In genomic region chr6:31005249-31006020, GRCh38 we compare ENCODE assay signal across 24 cellular contexts. TPM values are rescaled to one million over a fixed set of nuclear protein-coding genes. Genes with fewer than 3 reads are reported as not detected.
DNase-seq lines count a peak whose midpoint lies in the region; ATAC-seq and TF ChIP-seq lines count a peak whose summit lies in the region.
"Had no signal": no experiment of that assay in that cellular context is flagged by ENCODE, and none has a peak within 500 bp of the region (broad histone marks: within the 10 kb centered on the region; RNA-seq: fewer than 3 reads in every experiment).

No MANE protein-coding gene starts in this region.

- H3K4me1 ChIP-seq in breast epithelium (no peaks in the 10 kb centered on the region), lower lobe of right lung (peaks cover 8% of the 10 kb centered on the region), upper lobe of right lung (no peaks in the 10 kb centered on the region)
- H3K4me1 ChIP-seq: tibial nerve had no signal

- H3K9me3 ChIP-seq in breast epithelium = no peaks in the 10 kb centered on the region
- H3K9me3 ChIP-seq in lower lobe of right lung = no peaks in the 10 kb centered on the region
- no peaks in the 10 kb centered on the region for H3K9me3 ChIP-seq in upper lobe of right lung
- H3K9me3 ChIP-seq: neutrophil, SK-N-SH, tibial nerve had no signal

- no peaks in the 10 kb centered on the region for H3K9me3 Mint-ChIP-seq in MCF 10A (ENCODE audit: unreplicated experiment)
- H3K9me3 Mint-ChIP-seq in activated naive CD8-positive, alpha-beta T cell treated with anti-CD3 and anti-CD28 coated beads, Interleukin-2, amount 50 U/mL, for 24 hours = no peaks in the 10 kb centered on the region
- H3K9me3 Mint-ChIP-seq: activated naive CD4-positive, alpha-beta T cell treated with anti-CD3 and anti-CD28 coated beads, Interleukin-2, amount 50 U/mL, for 72 hours; activated T-helper 1 cell treated with anti-CD3 and anti-CD28 coated beads, Interleukin-12 subunit alpha, Interleukin-12 subunit beta, Interleukin-2, Interleukin-4 antibody, amounts not matched to agents 30 ng/mL and 10 ng/mL and 1 ng/mL, durations not matched to agents 14 hours and 24 hours and 36 hours; stimulated activated naive CD8-positive, alpha-beta T cell treated with anti-CD3 and anti-CD28 coated beads, Interleukin-15, amount 100 ng/mL, for 72 hours; T-helper 2 cell treated with Interferon-gamma antibody and Interleukin-4, amounts not matched to agents 5 μg/mL and 100 μg/mL, for 36 hours had no signal

- no peak overlapping the region for H3K27ac Mint-ChIP-seq in MCF 10A (ENCODE audit: low read depth, unreplicated experiment)
- H3K27ac Mint-ChIP-seq in activated naive CD8-positive, alpha-beta T cell treated with anti-CD3 and anti-CD28 coated beads, Interleukin-2, amount 50 U/mL, for 24 hours = no peak overlapping the region
- H3K27ac Mint-ChIP-seq: activated naive CD4-positive, alpha-beta T cell treated with anti-CD3 and anti-CD28 coated beads, Interleukin-2, amount 50 U/mL, for 72 hours; activated T-helper 1 cell treated with anti-CD3 and anti-CD28 coated beads, Interleukin-12 subunit alpha, Interleukin-12 subunit beta, Interleukin-2, Interleukin-4 antibody, amounts not matched to agents 30 ng/mL and 10 ng/mL and 1 ng/mL, durations not matched to agents 14 hours and 24 hours and 36 hours; stimulated activated naive CD8-positive, alpha-beta T cell treated with anti-CD3 and anti-CD28 coated beads, Interleukin-15, amount 100 ng/mL, for 72 hours; T-helper 2 cell treated with Interferon-gamma antibody and Interleukin-4, amounts not matched to agents 5 μg/mL and 100 μg/mL, for 36 hours had no signal

- no TSS peak for BruUV-seq in MCF 10A (replicated peaks; lab: Mats Ljungman, UMichigan)

- H3K27ac ChIP-seq in breast epithelium = no peak overlapping the region
- H3K27ac ChIP-seq in lower lobe of right lung = peak overlapping the region; percentile 53
- H3K27ac ChIP-seq in upper lobe of right lung = peak overlapping the region; percentile 43
- H3K27ac ChIP-seq: neutrophil, tibial nerve, WERI-Rb-1 had no signal

- CTCF ChIA-PET in MCF 10A (lab: Yijun Ruan, JAX) = interaction anchor here (0.6 to 1.0 kb wide), 4 partner anchors 63 to 187 kb away, joined by 3 to 4 read pairs (median 4); no protein-coding TSS in a partner anchor

- H3K36me3 Mint-ChIP-seq in MCF 10A (ENCODE audit: insufficient read depth, unreplicated experiment) = no peaks in the 10 kb centered on the region
- no peaks in the 10 kb centered on the region for H3K36me3 Mint-ChIP-seq in activated naive CD8-positive, alpha-beta T cell treated with anti-CD3 and anti-CD28 coated beads, Interleukin-2, amount 50 U/mL, for 24 hours (ENCODE audit: low read depth)

- H3K27me3 Mint-ChIP-seq in MCF 10A (ENCODE audit: insufficient read depth, unreplicated experiment) = no peaks in the 10 kb centered on the region
- peaks cover 12% of the 10 kb centered on the region for H3K27me3 Mint-ChIP-seq in activated naive CD8-positive, alpha-beta T cell treated with anti-CD3 and anti-CD28 coated beads, Interleukin-2, amount 50 U/mL, for 24 hours
- H3K27me3 Mint-ChIP-seq: stimulated activated naive CD8-positive, alpha-beta T cell treated with anti-CD3 and anti-CD28 coated beads, Interleukin-15, amount 100 ng/mL, for 72 hours had no signal

- POLR2A ChIA-PET in MCF 10A (lab: Yijun Ruan, JAX) = interaction anchor here (0.6 to 2.8 kb wide), 6 partner anchors 30 to 367 kb away, joined by 3 to 6 read pairs (median 4); no protein-coding TSS in a partner anchor

- no peak for TF ChIP-seq POLR2A in breast epithelium (IDR thresholded peaks at IDR 0.05)

- H3K27me3 ChIP-seq in breast epithelium (no peaks in the 10 kb centered on the region), lower lobe of right lung (ENCODE audit: low read depth) (no peaks in the 10 kb centered on the region), upper lobe of right lung (no peaks in the 10 kb centered on the region)
- H3K27me3 ChIP-seq: tibial nerve had no signal

- H3K4me3 ChIP-seq in breast epithelium (no peak overlapping the region), fibroblast of pulmonary artery (replicated peaks; ENCODE audit: low read depth, low read length) (no peak overlapping the region), lower lobe of right lung (no peak overlapping the region), upper lobe of right lung (no peak overlapping the region)
- H3K4me3 ChIP-seq: tibial nerve had no signal

- H3K4me3 Mint-ChIP-seq in MCF 10A (ENCODE audit: unreplicated experiment) = no peak overlapping the region
- H3K4me3 Mint-ChIP-seq in activated naive CD8-positive, alpha-beta T cell treated with anti-CD3 and anti-CD28 coated beads, Interleukin-2, amount 50 U/mL, for 24 hours = no peak overlapping the region
- H3K4me3 Mint-ChIP-seq: activated T-helper 1 cell treated with anti-CD3 and anti-CD28 coated beads, Interleukin-12 subunit alpha, Interleukin-12 subunit beta, Interleukin-2, Interleukin-4 antibody, amounts not matched to agents 30 ng/mL and 10 ng/mL and 1 ng/mL, durations not matched to agents 14 hours and 24 hours and 36 hours; stimulated activated naive CD8-positive, alpha-beta T cell treated with anti-CD3 and anti-CD28 coated beads, Interleukin-15, amount 100 ng/mL, for 72 hours; T-helper 2 cell treated with Interferon-gamma antibody and Interleukin-4, amounts not matched to agents 5 μg/mL and 100 μg/mL, for 36 hours had no signal

- TF ChIP-seq CTCF in MCF 10A (IDR thresholded peaks at IDR 0.05; ENCODE audit: unreplicated experiment) (no peak), breast epithelium (IDR thresholded peaks at IDR 0.05) (no peak), fibroblast of pulmonary artery (IDR thresholded peaks at IDR 0.05; ENCODE audit: low read length, missing control alignments) (no peak), lower lobe of right lung (IDR thresholded peaks at IDR 0.05) (no peak), upper lobe of right lung (IDR thresholded peaks at IDR 0.05) (no peak)

- peaks cover 34% of the 10 kb centered on the region for H3K4me1 Mint-ChIP-seq in MCF 10A (ENCODE audit: insufficient read depth, unreplicated experiment)
- H3K4me1 Mint-ChIP-seq in activated naive CD8-positive, alpha-beta T cell treated with anti-CD3 and anti-CD28 coated beads, Interleukin-2, amount 50 U/mL, for 24 hours = peaks cover 28% of the 10 kb centered on the region

- intact Hi-C loops in MCF 10A (cut with micrococcal nuclease) = no loop called here
- intact Hi-C loops in breast epithelium (cut with DNase I; ENCODE audit: low total_unique reads) = loop anchor here (5.0 kb wide), 1 partner anchor 838 kb away; no protein-coding TSS in a partner anchor
- intact Hi-C loops in lower lobe of right lung (cut with DNase I) = no loop called here
- intact Hi-C loops in upper lobe of right lung (cut with DNase I) = no loop called here

- H3K36me3 ChIP-seq in breast epithelium (no peaks in the 10 kb centered on the region), lower lobe of right lung (no peaks in the 10 kb centered on the region), upper lobe of right lung (no peaks in the 10 kb centered on the region)
- H3K36me3 ChIP-seq: neutrophil, tibial nerve, WERI-Rb-1 had no signal

- peak; percentile 50 for DNase-seq in MCF 10A (ENCODE audit: unreplicated experiment)
- no peak for DNase-seq in breast epithelium (ENCODE audit: low spot score in 2 of 2)
- peak; percentile 29 for DNase-seq in fibroblast of pulmonary artery (ENCODE audit: low read depth)
- DNase-seq in lower lobe of right lung = peak; percentile 58
- DNase-seq in upper lobe of right lung = peak; percentile 75
- no peak for DNase-seq in activated naive CD8-positive, alpha-beta T cell treated with anti-CD3 and anti-CD28 coated beads, Interleukin-2, amount 50 U/mL, for 24 hours
- DNase-seq: activated CD4-positive, alpha-beta T cell treated with anti-CD3 and anti-CD28 coated beads, Interleukin-2, amount 50 U/mL, for 1 hour; effector memory CD4-positive, alpha-beta T cell; GOT3; NCI-H1105; NCI-H2081 treated with DMSO at 0.1 percent for 48 hours; NCI-H446 treated with DMSO at 0.1 percent for 48 hours; retina; SK-N-SH; stimulated activated naive CD8-positive, alpha-beta T cell treated with anti-CD3 and anti-CD28 coated beads, Interleukin-15, amount 100 ng/mL, for 72 hours; WERI-Rb-1 had no signal

- ATAC-seq in lower lobe of right lung (peak; percentile 59 to 78), upper lobe of right lung (peak; percentile 63), GM18909 (IDR thresholded peaks at IDR 0.05; ENCODE audit: poor library complexity, unreplicated experiment) (no peak), HG02870 (IDR thresholded peaks at IDR 0.05; ENCODE audit: unreplicated experiment) (no peak)
- no peak for ATAC-seq in activated naive CD8-positive, alpha-beta T cell treated with anti-CD3 and anti-CD28 coated beads, Interleukin-2, amount 50 U/mL, for 24 hours

RNA-seq across cellular contexts. Expression of gene MUC22, which starts 4.8 kb away (rescaled TPM):
- total RNA-seq in MCF 10A (2022) = not detected in 2 replicates
- total RNA-seq in breast epithelium = not detected
- not detected for total RNA-seq in lower lobe of right lung
- total RNA-seq in upper lobe of right lung = not detected
- total RNA-seq: activated naive CD4-positive, alpha-beta T cell treated with anti-CD3 and anti-CD28 coated beads, Interleukin-2, amount 50 U/mL, for 72 hours; activated T-helper 1 cell treated with anti-CD3 and anti-CD28 coated beads, Interleukin-12 subunit alpha, Interleukin-12 subunit beta, Interleukin-2, Interleukin-4 antibody, amounts not matched to agents 30 ng/mL and 10 ng/mL and 1 ng/mL, durations not matched to agents 14 hours and 24 hours and 36 hours; tibial nerve had no signal

RNA-seq across cellular contexts. Expression of gene MUC21, which starts 21.9 kb away (rescaled TPM):
- not detected in 2 replicates for total RNA-seq in MCF 10A (2022)
- not detected for total RNA-seq in breast epithelium
- 3.8 TPM for total RNA-seq in lower lobe of right lung
- 1.1 TPM for total RNA-seq in upper lobe of right lung
- total RNA-seq: A172; activated naive CD4-positive, alpha-beta T cell treated with anti-CD3 and anti-CD28 coated beads, Interleukin-2, amount 50 U/mL, for 72 hours; activated T-helper 1 cell treated with anti-CD3 and anti-CD28 coated beads, Interleukin-12 subunit alpha, Interleukin-12 subunit beta, Interleukin-2, Interleukin-4 antibody, amounts not matched to agents 30 ng/mL and 10 ng/mL and 1 ng/mL, durations not matched to agents 14 hours and 24 hours and 36 hours; tibial nerve had no signal

Comparison
In these comparisons a context has a peak if more than half of its experiments do, and no peak if none do; other contexts are left out.
1. DNase-seq: peak in MCF 10A (single experiment), fibroblast of pulmonary artery (single experiment), lower lobe of right lung (single experiment) and upper lobe of right lung (single experiment); none in breast epithelium (0 of 2) and activated naive CD8-positive, alpha-beta T cell treated with anti-CD3 and anti-CD28 coated beads, Interleukin-2, amount 50 U/mL, for 24 hours (single experiment).
2. H3K27ac ChIP-seq: peak in lower lobe of right lung (single experiment) and upper lobe of right lung (single experiment); none in breast epithelium (0 of 2).
3. ATAC-seq: peak in lower lobe of right lung (2 of 2) and upper lobe of right lung (single experiment); none in GM18909 (single experiment), activated naive CD8-positive, alpha-beta T cell treated with anti-CD3 and anti-CD28 coated beads, Interleukin-2, amount 50 U/mL, for 24 hours (single experiment) and HG02870 (single experiment).